In genomic region chr10:121974019-121974534, GRCh38 we compare ENCODE assay signal across 8 cellular contexts. TPM values are rescaled to one million over a fixed set of nuclear protein-coding genes. Genes with fewer than 3 reads are reported as not detected.
DNase-seq lines count a peak whose midpoint lies in the region; ATAC-seq and TF ChIP-seq lines count a peak whose summit lies in the region.

No MANE protein-coding gene starts in this region.

- no CpG with 5 or more reads among the region's 21 CpGs for WGBS in H9 (ENCODE audit: extremely low coverage, insufficient read length, low lambda C conversion rate)
- 12 to 20% methylated on average over 6 of the region's 21 CpGs for WGBS in gastroesophageal sphincter (ENCODE audit: low coverage in 1 of 2), 2 donors

- H2BK12ac ChIP-seq in H9 (ENCODE audit: insufficient read length, low read depth, low read length), result no peak overlapping the region

- no peak overlapping the region for H4K5ac ChIP-seq in H9 (ENCODE audit: insufficient read length, low read depth, low read length)

- H3K56ac ChIP-seq in H9 (ENCODE audit: insufficient read length, low read depth, low read length), result no peak overlapping the region

- H3F3A ChIP-seq in SU-DHL-6 (ENCODE audit: insufficient read depth), result no peaks in the 10 kb centered on the region

- no peak for TF ChIP-seq POLR2A in gastroesophageal sphincter (IDR thresholded peaks at IDR 0.05)

- no peaks in the 10 kb centered on the region for H3K9me3 Mint-ChIP-seq in CD8-positive, alpha-beta T cell
- peaks cover 20 to 29% of the 10 kb centered on the region in 2 experiments for H3K9me3 Mint-ChIP-seq in H9
- no peaks in the 10 kb centered on the region for H3K9me3 Mint-ChIP-seq in stimulated activated effector memory CD8-positive, alpha-beta T cell treated with anti-CD3 and anti-CD28 coated beads, Interleukin-12 subunit alpha, Interleukin-12 subunit beta, amount 100 ng/mL, for 72 hours

- H2BK20ac ChIP-seq in H9 (ENCODE audit: low read depth, low read length, poor library complexity, severe bottlenecking), result no peak overlapping the region

- H3K23me2 ChIP-seq in H9 (ENCODE audit: insufficient read length, low read depth, low read length, poor library complexity, severe bottlenecking), result peaks cover 6% of the 10 kb centered on the region

- H3K4me3 Mint-ChIP-seq in CD8-positive, alpha-beta T cell, result peak overlapping the region; percentile 81
- H3K4me3 Mint-ChIP-seq in H9, result peak overlapping the region; percentile 81 to 88
- peak overlapping the region; percentile 77 for H3K4me3 Mint-ChIP-seq in stimulated activated effector memory CD8-positive, alpha-beta T cell treated with anti-CD3 and anti-CD28 coated beads, Interleukin-12 subunit alpha, Interleukin-12 subunit beta, amount 100 ng/mL, for 72 hours

- peaks cover 23% of the 10 kb centered on the region for H3K36me3 Mint-ChIP-seq in CD8-positive, alpha-beta T cell
- peaks cover 28 to 59% (median 54%) of the 10 kb centered on the region in 3 experiments for H3K36me3 Mint-ChIP-seq in H9 (ENCODE audit: insufficient read depth in 1 of 3, low read depth in 3 of 3)
- peaks cover 43% of the 10 kb centered on the region for H3K36me3 Mint-ChIP-seq in stimulated activated effector memory CD8-positive, alpha-beta T cell treated with anti-CD3 and anti-CD28 coated beads, Interleukin-12 subunit alpha, Interleukin-12 subunit beta, amount 100 ng/mL, for 72 hours

- no peak overlapping the region for H2BK15ac ChIP-seq in H9 (ENCODE audit: low read depth, low read length)

- H3K4me2 ChIP-seq in H9 (ENCODE audit: insufficient read depth, insufficient read length, low read length) (peak overlapping the region; percentile 97), SU-DHL-6 (ENCODE audit: low read depth, low read length, poor library complexity, severe bottlenecking) (peak overlapping the region; percentile 72)

- no peak overlapping the region for H2BK5ac ChIP-seq in H9 (ENCODE audit: insufficient read length, low read length)

- H2AFZ ChIP-seq in H9 (ENCODE audit: low read length) (no peak overlapping the region), SU-DHL-6 (ENCODE audit: low read depth, low read length, severe bottlenecking) (peak overlapping the region; percentile 49)

- H4K91ac ChIP-seq in H9 (ENCODE audit: insufficient read length, low read depth, low read length), result no peak overlapping the region

- H3K27ac Mint-ChIP-seq in CD8-positive, alpha-beta T cell, result peak overlapping the region; percentile 37
- no peak overlapping the region for H3K27ac Mint-ChIP-seq in H9
- no peak overlapping the region for H3K27ac Mint-ChIP-seq in stimulated activated effector memory CD8-positive, alpha-beta T cell treated with anti-CD3 and anti-CD28 coated beads, Interleukin-12 subunit alpha, Interleukin-12 subunit beta, amount 100 ng/mL, for 72 hours

- peaks cover 8% of the 10 kb centered on the region for H3K36me3 ChIP-seq in CD8-positive, alpha-beta T cell (ENCODE audit: insufficient read depth, low read length)
- H3K36me3 ChIP-seq in SU-DHL-6 (ENCODE audit: low read length), result peaks cover 5% of the 10 kb centered on the region; the same call in 1 of the 2 replicates
- H3K36me3 ChIP-seq in gastroesophageal sphincter, result peaks cover 0 to 32% of the 10 kb centered on the region in 2 donors

- H2AK5ac ChIP-seq in H9 (ENCODE audit: insufficient read length, low read length), result no peak overlapping the region

- H3K14ac ChIP-seq in H9 (ENCODE audit: insufficient read depth, low read length), result peak overlapping the region; percentile 87; the same call in 1 of the 2 replicates

- no peak for TF ChIP-seq EP300 in gastroesophageal sphincter (IDR thresholded peaks at IDR 0.05)

- H4K8ac ChIP-seq in H9 (replicated peaks; ENCODE audit: insufficient read length, low read depth, low read length), result no peak overlapping the region

- peaks cover 18% of the 10 kb centered on the region for H3K4me1 ChIP-seq in CD8-positive, alpha-beta T cell (ENCODE audit: insufficient read depth, low read length)
- H3K4me1 ChIP-seq in H9 (ENCODE audit: insufficient read depth, low read length) (no peaks in the 10 kb centered on the region; the same call in 1 of the 2 replicates), gastroesophageal sphincter (peaks cover 4 to 43% (median 22%) of the 10 kb centered on the region in 3 donors)

- peak overlapping the region; percentile 86 for H3K4me3 ChIP-seq in CD8-positive, alpha-beta T cell (ENCODE audit: low read depth, low read length)
- peak overlapping the region; percentile 80 for H3K4me3 ChIP-seq in SU-DHL-6 (ENCODE audit: insufficient read depth, low read length, poor library complexity, severe bottlenecking)
- peak overlapping the region; percentile 79 to 84 for H3K4me3 ChIP-seq in gastroesophageal sphincter

- no peaks in the 10 kb centered on the region for H3K27me3 ChIP-seq in CD8-positive, alpha-beta T cell (ENCODE audit: insufficient read depth, low read length)
- H3K27me3 ChIP-seq in H9 (ENCODE audit: insufficient read depth, low read length) (no peaks in the 10 kb centered on the region), SU-DHL-6 (ENCODE audit: low read length) (no peaks in the 10 kb centered on the region), gastroesophageal sphincter (no peaks in the 10 kb centered on the region)

- peak; percentile 8 for ATAC-seq in CD8-positive, alpha-beta T cell
- ATAC-seq in gastroesophageal sphincter, result no peak
- ATAC-seq in stimulated activated effector memory CD8-positive, alpha-beta T cell treated with anti-CD3 and anti-CD28 coated beads, Interleukin-12 subunit alpha, Interleukin-12 subunit beta, amount 100 ng/mL, for 72 hours, result peak; percentile 36

- no peaks in the 10 kb centered on the region for H3K27me3 Mint-ChIP-seq in CD8-positive, alpha-beta T cell (ENCODE audit: low read depth)
- H3K27me3 Mint-ChIP-seq in H9 (ENCODE audit: low read depth), result peaks cover 5% of the 10 kb centered on the region

- H3K18ac ChIP-seq in H9 (ENCODE audit: insufficient read length, low read depth, low read length), result peak overlapping the region; percentile 72

- H3K4ac ChIP-seq in H9 (ENCODE audit: low read depth, low read length), result no peak overlapping the region

- H3K79me2 ChIP-seq in H9 (ENCODE audit: insufficient read depth, low read length), result peaks cover 2% of the 10 kb centered on the region; the same call in 1 of the 2 replicates
- peaks cover 13% of the 10 kb centered on the region for H3K79me2 ChIP-seq in SU-DHL-6 (ENCODE audit: insufficient read depth, low read length)

- H3K9ac ChIP-seq in H9 (ENCODE audit: extremely low read depth, insufficient read length, low read length) (peak overlapping the region; percentile 74), SU-DHL-6 (ENCODE audit: low read length) (peak overlapping the region; percentile 90)

- peak in 1 of 7 experiments; percentile 24 for DNase-seq in CD8-positive, alpha-beta T cell
- DNase-seq in H9 (no peak), mesenteric fat pad (ENCODE audit: low spot score) (no peak), HCEC 1CT (no peak), NCI-H146 (lab: John Stamatoyannopoulos, UW) (no peak)
- peak in 1 of 2 donors; percentile 74 for DNase-seq in stimulated activated effector memory CD8-positive, alpha-beta T cell treated with anti-CD3 and anti-CD28 coated beads, Interleukin-12 subunit alpha, Interleukin-12 subunit beta, amount 100 ng/mL, for 72 hours (ENCODE audit: low spot score in 2 of 2)

- peak overlapping the region; percentile 76 for H3K27ac ChIP-seq in CD8-positive, alpha-beta T cell (ENCODE audit: low read depth, low read length)
- H3K27ac ChIP-seq in H9 (ENCODE audit: insufficient read length, low read depth, low read length) (no peak overlapping the region), SU-DHL-6 (ENCODE audit: low read depth, low read length) (peak overlapping the region; percentile 83), gastroesophageal sphincter (peak overlapping the region; percentile 93 to 99 (median 98))

- TF ChIP-seq CTCF in CD8-positive, alpha-beta T cell (IDR thresholded peaks at IDR 0.05), result no peak
- TF ChIP-seq CTCF in H9 (conservative IDR thresholded peaks at IDR 0.05) (no peak), SU-DHL-6 (IDR thresholded peaks at IDR 0.05; ENCODE audit: insufficient read depth, low read length, poor library complexity, severe bottlenecking) (no peak), gastroesophageal sphincter (IDR thresholded peaks at IDR 0.05) (peak in 1 of 4 experiments; percentile 19)

- H3K9me2 ChIP-seq in SU-DHL-6 (replicated peaks; ENCODE audit: insufficient read depth, low read length), result no peaks in the 10 kb centered on the region

- H3K23ac ChIP-seq in H9 (ENCODE audit: insufficient read length, low read depth, low read length), result no peak overlapping the region

- H4K20me1 ChIP-seq in H9 (ENCODE audit: control insufficient read depth, insufficient read depth, insufficient read length), result no peaks in the 10 kb centered on the region
- no peaks in the 10 kb centered on the region for H4K20me1 ChIP-seq in SU-DHL-6 (ENCODE audit: low read depth, low read length)

- H3K9me3 ChIP-seq in CD8-positive, alpha-beta T cell (ENCODE audit: low read length), result no peaks in the 10 kb centered on the region
- H3K9me3 ChIP-seq in H9 (ENCODE audit: control insufficient read depth, low read depth, low read length), result peaks cover 18% of the 10 kb centered on the region
- H3K9me3 ChIP-seq in SU-DHL-6 (ENCODE audit: insufficient read depth, low read length), result peaks cover 14% of the 10 kb centered on the region; the same call in 1 of the 2 replicates
- H3K9me3 ChIP-seq in gastroesophageal sphincter, result no peaks in the 10 kb centered on the region

- CTCF ChIA-PET in CD8-positive, alpha-beta T cell (lab: Charles Lee), result no interaction called here

- H3K79me1 ChIP-seq in H9 (ENCODE audit: insufficient read depth, low read depth, low read length, poor library complexity, severe bottlenecking), result no peaks in the 10 kb centered on the region

- H3T11ph ChIP-seq in H9 (ENCODE audit: low read length), result no peak overlapping the region

- H2BK120ac ChIP-seq in H9 (ENCODE audit: low read depth, low read length, poor library complexity, severe bottlenecking), result no peak overlapping the region

- POLR2A ChIA-PET in CD8-positive, alpha-beta T cell (lab: Charles Lee), result interaction anchor here (0.8 kb wide), 1 partner anchor 17 kb away, joined by 3 read pairs; no protein-coding TSS in a partner anchor

- peaks cover 25% of the 10 kb centered on the region for H3K4me1 Mint-ChIP-seq in CD8-positive, alpha-beta T cell (ENCODE audit: low read depth)
- H3K4me1 Mint-ChIP-seq in H9, result peaks cover 11 to 15% of the 10 kb centered on the region in 2 experiments
- peaks cover 26% of the 10 kb centered on the region for H3K4me1 Mint-ChIP-seq in stimulated activated effector memory CD8-positive, alpha-beta T cell treated with anti-CD3 and anti-CD28 coated beads, Interleukin-12 subunit alpha, Interleukin-12 subunit beta, amount 100 ng/mL, for 72 hours

- intact Hi-C loops in CD8-positive, alpha-beta T cell (cut with DNase I, micrococcal nuclease), result no loop called here

RNA-seq across cellular contexts. Expression of gene NSMCE4A, which starts 0.9 kb away (rescaled TPM):
- 10 to 100 TPM; 34.0 to 37.2 TPM for total RNA-seq in CD8-positive, alpha-beta T cell
- total RNA-seq in H9 (2021) (59.0 and 60.5 TPM in 2 replicates), gastroesophageal sphincter (100 to 1,000 TPM in 1 of 4 donors, 10 to 100 TPM in 3; 65.2 to 135 (median 85.1) TPM), mesenteric fat pad (48.0 TPM)

RNA-seq across cellular contexts. Expression of gene TACC2, which starts 14.9 kb away (rescaled TPM):
- not detected for total RNA-seq in CD8-positive, alpha-beta T cell
- total RNA-seq in H9 (2021), result 54.8 and 58.1 TPM in 2 replicates
- total RNA-seq in gastroesophageal sphincter, result 100 to 1,000 TPM in 1 of 4 donors, 10 to 100 TPM in 3; 63.1 to 102 (median 74.9) TPM
- 31.0 TPM for total RNA-seq in mesenteric fat pad

RNA-seq across cellular contexts. Expression of gene ATE1, which starts 46.2 kb away (rescaled TPM):
- total RNA-seq in CD8-positive, alpha-beta T cell, result 10 to 100 TPM; 11.6 to 14.6 TPM
- total RNA-seq in H9 (2021) (25.3 and 29.0 TPM in 2 replicates), gastroesophageal sphincter (10 to 100 TPM; 24.6 to 38.2 (median 32.6) TPM), mesenteric fat pad (28.6 TPM)

Comparison
In these comparisons a context has a peak if more than half of its experiments do, and no peak if none do; other contexts are left out.
1. RNA of gene TACC2, which starts 14.9 kb away (total RNA-seq): 63.1 to 102 TPM in gastroesophageal sphincter, 54.8 to 58.1 TPM in H9 and 31.0 TPM in mesenteric fat pad (single experiment); not detected in CD8-positive, alpha-beta T cell; every median in the first group is over 10 times any median in the second.
2. Peak in every context shown above with its lines, with median percentiles within 50 percentile points of each other: H3K4me3 ChIP-seq and H3K4me3 Mint-ChIP-seq.